Comparison of ENCODE assay signal across 13 cellular contexts in the genomic region with DNA sequence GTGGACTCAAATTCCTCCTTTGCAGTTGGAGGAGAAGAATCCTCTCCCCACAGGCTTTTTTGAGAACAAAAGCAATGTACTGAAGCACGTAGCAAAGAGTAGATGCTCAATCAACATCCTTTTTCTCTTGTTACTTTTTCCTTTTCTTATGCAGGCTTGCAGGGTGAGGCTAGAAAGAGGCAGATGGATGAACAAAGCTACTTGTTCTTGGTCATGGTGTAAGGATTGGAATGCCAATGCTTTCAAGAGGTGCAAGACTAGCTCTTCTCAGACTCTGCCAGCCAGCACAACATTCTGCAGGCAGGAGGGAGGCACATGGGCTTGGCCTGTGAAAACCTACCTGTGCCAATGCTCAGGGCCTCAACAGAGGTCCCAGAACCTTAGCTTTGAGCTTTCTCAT.
DNase-seq lines count a peak whose midpoint lies in the region; ATAC-seq, FAIRE-seq and TF ChIP-seq lines count a peak whose summit lies in the region.
"Had no signal": no experiment of that assay in that cellular context is flagged by ENCODE, and none has a peak within 500 bp of the region (broad histone marks: within the 10 kb centered on the region; RNA-seq: fewer than 3 reads in every experiment).

No MANE protein-coding gene starts in this region.

- ATAC-seq in activated CD4-positive, alpha-beta T cell treated with anti-CD3 and anti-CD28 coated beads for 36 hours = no peak
- no peak for ATAC-seq in naive thymus-derived CD4-positive, alpha-beta T cell

- H3K4me3 ChIP-seq in breast epithelium (no peak overlapping the region), BE2C (ENCODE audit: low read depth, low read length) (no peak overlapping the region)
- H3K4me3 ChIP-seq in naive thymus-derived CD4-positive, alpha-beta T cell (ENCODE audit: low read length) = no peak overlapping the region
- H3K4me3 ChIP-seq: BLaER1 had no signal

- no peak overlapping the region for H3K27ac ChIP-seq in breast epithelium
- no peak overlapping the region for H3K27ac ChIP-seq in naive thymus-derived CD4-positive, alpha-beta T cell (ENCODE audit: low read depth, low read length)
- H3K27ac ChIP-seq: 22Rv1, BLaER1 had no signal

- no peak overlapping the region for H3K4me3 Mint-ChIP-seq in activated CD4-positive, alpha-beta T cell treated with anti-CD3 and anti-CD28 coated beads for 36 hours
- H3K4me3 Mint-ChIP-seq in MCF 10A (ENCODE audit: unreplicated experiment) = no peak overlapping the region
- peak overlapping the region in 5 of 10 donors; percentile 14 to 60 (median 50) for H3K4me3 Mint-ChIP-seq in naive thymus-derived CD4-positive, alpha-beta T cell
- H3K4me3 Mint-ChIP-seq: HFFc6 had no signal

- intact Hi-C loops in activated CD4-positive, alpha-beta T cell treated with anti-CD3 and anti-CD28 coated beads for 36 hours (cut with DNase I, micrococcal nuclease) = loop anchor here in 1 of 2 experiments (2.0 kb wide), 1 partner anchor 78 kb away; no protein-coding TSS in a partner anchor
- intact Hi-C loops in MCF 10A (cut with micrococcal nuclease) = no loop called here
- intact Hi-C loops in breast epithelium (cut with DNase I; ENCODE audit: low total_unique reads) = no loop called here
- intact Hi-C loops in naive thymus-derived CD4-positive, alpha-beta T cell (cut with micrococcal nuclease) = no loop called here

- POLR2A ChIA-PET in activated CD4-positive, alpha-beta T cell treated with anti-CD3 and anti-CD28 coated beads for 36 hours (lab: Charles Lee) = no interaction called here
- POLR2A ChIA-PET in MCF 10A (lab: Yijun Ruan, JAX) = interaction anchor here (0.7 to 2.1 kb wide), 8 partner anchors 14 to 354 kb away, joined by 3 to 17 read pairs (median 4); no protein-coding TSS in a partner anchor
- POLR2A ChIA-PET in naive thymus-derived CD4-positive, alpha-beta T cell (lab: Charles Lee) = no interaction called here

- H3K36me3 ChIP-seq in breast epithelium (no peaks in the 10 kb centered on the region), BE2C (no peaks in the 10 kb centered on the region)
- no peaks in the 10 kb centered on the region for H3K36me3 ChIP-seq in naive thymus-derived CD4-positive, alpha-beta T cell (ENCODE audit: control insufficient read depth in 2 of 3, insufficient read depth in 3 of 3, low read length in 3 of 3)
- H3K36me3 ChIP-seq: BLaER1 had no signal

- FAIRE-seq in GM19239 (lab: Jason Lieb, UNC) = no peak

- TF ChIP-seq CTCF in MCF 10A (IDR thresholded peaks at IDR 0.05; ENCODE audit: unreplicated experiment) (no peak), breast epithelium (IDR thresholded peaks at IDR 0.05) (no peak), BE2C (IDR thresholded peaks at IDR 0.05; ENCODE audit: low read depth, low read length) (no peak)

- H3K27ac Mint-ChIP-seq in activated CD4-positive, alpha-beta T cell treated with anti-CD3 and anti-CD28 coated beads for 36 hours = peak overlapping the region; percentile 73
- peak overlapping the region; percentile 43 for H3K27ac Mint-ChIP-seq in MCF 10A (ENCODE audit: low read depth, unreplicated experiment)
- peak overlapping the region in 7 of 9 donors; percentile 16 to 62 (median 54) for H3K27ac Mint-ChIP-seq in naive thymus-derived CD4-positive, alpha-beta T cell
- H3K27ac Mint-ChIP-seq: HFFc6 had no signal

- TF ChIP-seq POLR2A in breast epithelium (IDR thresholded peaks at IDR 0.05) = no peak

- H3K4me1 ChIP-seq in breast epithelium = no peaks in the 10 kb centered on the region
- H3K4me1 ChIP-seq in naive thymus-derived CD4-positive, alpha-beta T cell (ENCODE audit: control insufficient read depth in 2 of 2, insufficient read depth in 2 of 2, low read length in 2 of 2) = peaks cover 0 to 14% of the 10 kb centered on the region in 2 donors
- H3K4me1 ChIP-seq in BE2C = no peaks in the 10 kb centered on the region
- H3K4me1 ChIP-seq: BLaER1 had no signal

- DNase-seq in activated CD4-positive, alpha-beta T cell treated with anti-CD3 and anti-CD28 coated beads for 36 hours = no peak
- no peak for DNase-seq in activated CD4-positive, alpha-beta T cell treated with anti-CD3 and anti-CD28 coated beads, Interleukin-2, amount 50 U/mL, for 4 hours
- DNase-seq in MCF 10A (ENCODE audit: unreplicated experiment) (no peak), breast epithelium (ENCODE audit: low spot score in 2 of 2) (no peak), GM19239 (ENCODE audit: insufficient read length, low spot score) (no peak), BE2C (no peak)
- no peak for DNase-seq in naive thymus-derived CD4-positive, alpha-beta T cell
- DNase-seq: DMS53, GF-D8, HCEC 1CT, HFFc6 had no signal

- no peaks in the 10 kb centered on the region for H3K27me3 Mint-ChIP-seq in activated CD4-positive, alpha-beta T cell treated with anti-CD3 and anti-CD28 coated beads for 36 hours
- H3K27me3 Mint-ChIP-seq in MCF 10A (ENCODE audit: insufficient read depth, unreplicated experiment) = no peaks in the 10 kb centered on the region
- peaks cover 0 to 3% (median 0%) of the 10 kb centered on the region in 5 donors for H3K27me3 Mint-ChIP-seq in naive thymus-derived CD4-positive, alpha-beta T cell

- H3K9me3 ChIP-seq in breast epithelium (no peaks in the 10 kb centered on the region), BE2C (no peaks in the 10 kb centered on the region)
- no peaks in the 10 kb centered on the region for H3K9me3 ChIP-seq in naive thymus-derived CD4-positive, alpha-beta T cell (ENCODE audit: control insufficient read depth in 2 of 3, low read length in 3 of 3)
- H3K9me3 ChIP-seq: BLaER1 had no signal

- peaks cover 2% of the 10 kb centered on the region for H3K36me3 Mint-ChIP-seq in activated CD4-positive, alpha-beta T cell treated with anti-CD3 and anti-CD28 coated beads for 36 hours (ENCODE audit: low read depth)
- no peaks in the 10 kb centered on the region for H3K36me3 Mint-ChIP-seq in MCF 10A (ENCODE audit: insufficient read depth, unreplicated experiment)
- H3K36me3 Mint-ChIP-seq in naive thymus-derived CD4-positive, alpha-beta T cell = peaks cover 0 to 6% (median 0%) of the 10 kb centered on the region in 5 donors

- H3K4me1 Mint-ChIP-seq in activated CD4-positive, alpha-beta T cell treated with anti-CD3 and anti-CD28 coated beads for 36 hours = peaks cover 20% of the 10 kb centered on the region
- peaks cover 17% of the 10 kb centered on the region for H3K4me1 Mint-ChIP-seq in MCF 10A (ENCODE audit: insufficient read depth, unreplicated experiment)
- peaks cover 8 to 36% (median 18%) of the 10 kb centered on the region in 7 donors for H3K4me1 Mint-ChIP-seq in naive thymus-derived CD4-positive, alpha-beta T cell

- no TSS peak for BruUV-seq in MCF 10A (replicated peaks; lab: Mats Ljungman, UMichigan)

- CTCF ChIA-PET in activated CD4-positive, alpha-beta T cell treated with anti-CD3 and anti-CD28 coated beads for 36 hours (lab: Charles Lee) = no interaction called here
- CTCF ChIA-PET in MCF 10A (lab: Yijun Ruan, JAX) = interaction anchor here (0.6 kb wide), 2 partner anchors 25 to 62 kb away, joined by 3 read pairs; no protein-coding TSS in a partner anchor
- CTCF ChIA-PET in naive thymus-derived CD4-positive, alpha-beta T cell (lab: Charles Lee) = interaction anchor here (0.5 kb wide), 1 partner anchor 1051 kb away, joined by 3 read pairs; no protein-coding TSS in a partner anchor

- H3K27me3 ChIP-seq in breast epithelium (no peaks in the 10 kb centered on the region), BE2C (no peaks in the 10 kb centered on the region)
- no peaks in the 10 kb centered on the region for H3K27me3 ChIP-seq in naive thymus-derived CD4-positive, alpha-beta T cell (ENCODE audit: control insufficient read depth in 2 of 2, insufficient read depth in 2 of 2, low read length in 2 of 2)
- H3K27me3 ChIP-seq: BLaER1 had no signal

- H3K9me3 Mint-ChIP-seq in activated CD4-positive, alpha-beta T cell treated with anti-CD3 and anti-CD28 coated beads for 36 hours (ENCODE audit: low read depth) = no peaks in the 10 kb centered on the region
- no peaks in the 10 kb centered on the region for H3K9me3 Mint-ChIP-seq in MCF 10A (ENCODE audit: unreplicated experiment)
- peaks cover 0 to 4% (median 0%) of the 10 kb centered on the region in 11 donors for H3K9me3 Mint-ChIP-seq in naive thymus-derived CD4-positive, alpha-beta T cell
